ENCODE assay signal across 1 cellular context in genomic region chr5:176541338-176542134, GRCh38.
TF ChIP-seq lines count a peak whose summit lies in the region.

No MANE protein-coding gene starts in this region.

TF ChIP-seq in HepG2, 621 proteins besides CTCF, POLR2A, EP300 and RAD21 (continued from another document and continues in another):
- TF ChIP-seq STAT5B (CRISPR knock-in tag; IDR thresholded peaks at IDR 0.05): no peak
- peak; percentile 67 for TF ChIP-seq SAP130 (CRISPR knock-in tag; IDR thresholded peaks at IDR 0.05; ENCODE audit: low read depth)
- no peak for TF ChIP-seq CHCHD3 (CRISPR knock-in tag; IDR thresholded peaks at IDR 0.05)
- no peak for TF ChIP-seq ZC3H4 (CRISPR knock-in tag; IDR thresholded peaks at IDR 0.05; ENCODE audit: borderline replicate concordance)
- TF ChIP-seq NR2F2 (IDR thresholded peaks at IDR 0.05; ENCODE audit: borderline replicate concordance, low read depth): no peak
- no peak for TF ChIP-seq MIER3 (CRISPR knock-in tag; IDR thresholded peaks at IDR 0.05; ENCODE audit: borderline replicate concordance)
- TF ChIP-seq NR1H2 (CRISPR knock-in tag; IDR thresholded peaks at IDR 0.05; ENCODE audit: borderline replicate concordance, low read depth): no peak
- TF ChIP-seq CCAR2 (optimal IDR thresholded peaks at IDR 0.05; ENCODE audit: low read depth, low read length): no peak
- no peak for TF ChIP-seq ZNF564 (CRISPR knock-in tag; IDR thresholded peaks at IDR 0.05)
- TF ChIP-seq NFRKB (IDR thresholded peaks at IDR 0.05): no peak
- no peak for TF ChIP-seq CSRNP1 (CRISPR knock-in tag; IDR thresholded peaks at IDR 0.05)
- TF ChIP-seq TAF15 (IDR thresholded peaks at IDR 0.05; ENCODE audit: low read depth, low read length, poor library complexity, severe bottlenecking): no peak
- TF ChIP-seq ZNF790 (CRISPR knock-in tag; IDR thresholded peaks at IDR 0.05; ENCODE audit: borderline replicate concordance): no peak
- TF ChIP-seq ZNF484 (CRISPR knock-in tag; IDR thresholded peaks at IDR 0.05; ENCODE audit: borderline replicate concordance, low read depth): no peak
- TF ChIP-seq ZBTB26 (CRISPR knock-in tag; IDR thresholded peaks at IDR 0.05; ENCODE audit: borderline replicate concordance): no peak; the same call in 1 of the 2 replicates
- no peak for TF ChIP-seq POGZ (CRISPR knock-in tag; IDR thresholded peaks at IDR 0.05)
- no peak for TF ChIP-seq ZNF124 (CRISPR knock-in tag; IDR thresholded peaks at IDR 0.05)
- peak; percentile 27; the same call in 1 of the 2 replicates for TF ChIP-seq YEATS4 (CRISPR knock-in tag; IDR thresholded peaks at IDR 0.05; ENCODE audit: borderline replicate concordance)
- no peak for TF ChIP-seq YY1 (IDR thresholded peaks at IDR 0.05; ENCODE audit: insufficient read depth, insufficient replicate concordance, low read depth, low read length)
- no peak for TF ChIP-seq ZNF713 (CRISPR knock-in tag; IDR thresholded peaks at IDR 0.05)
- no peak for TF ChIP-seq PBX2 (CRISPR knock-in tag; IDR thresholded peaks at IDR 0.05)
- 0 out of 2 replicates have a peak, but pooled peaks have one; percentile 43 for TF ChIP-seq ELF3 (CRISPR knock-in tag; IDR thresholded peaks at IDR 0.05)
- no peak for TF ChIP-seq RBM39 (IDR thresholded peaks at IDR 0.05; ENCODE audit: low read depth, low read length, poor library complexity, severe bottlenecking)
- TF ChIP-seq FOXK1 (CRISPR knock-in tag; IDR thresholded peaks at IDR 0.05; ENCODE audit: borderline replicate concordance, low read depth): 0 out of 2 replicates have a peak, but pooled peaks have one; percentile 12
- no peak for TF ChIP-seq BCL3 (CRISPR knock-in tag; IDR thresholded peaks at IDR 0.05)
- peak; percentile 60; the same call in 1 of the 2 replicates for TF ChIP-seq SP5 (CRISPR knock-in tag; IDR thresholded peaks at IDR 0.05; ENCODE audit: borderline replicate concordance, low read depth)
- no peak for TF ChIP-seq ZNF17 (CRISPR knock-in tag; IDR thresholded peaks at IDR 0.05)
- TF ChIP-seq ZNF781 (CRISPR knock-in tag; IDR thresholded peaks at IDR 0.05; ENCODE audit: borderline replicate concordance, not compliant biosample characterization): no peak
- TF ChIP-seq ZNF839 (CRISPR knock-in tag; IDR thresholded peaks at IDR 0.05; ENCODE audit: borderline replicate concordance): no peak
- no peak for TF ChIP-seq MTF2 (CRISPR knock-in tag; IDR thresholded peaks at IDR 0.05; ENCODE audit: borderline replicate concordance)
- TF ChIP-seq XBP1 (CRISPR knock-in tag; IDR thresholded peaks at IDR 0.05): no peak
- no peak for TF ChIP-seq THAP7 (CRISPR knock-in tag; IDR thresholded peaks at IDR 0.05)
- no peak for TF ChIP-seq GLMP (CRISPR knock-in tag; IDR thresholded peaks at IDR 0.05; ENCODE audit: borderline replicate concordance)
- no peak for TF ChIP-seq RELA (CRISPR knock-in tag; IDR thresholded peaks at IDR 0.05)
- TF ChIP-seq HOXA3 (CRISPR knock-in tag; IDR thresholded peaks at IDR 0.05): 0 out of 2 replicates have a peak, but pooled peaks have one; percentile 26
- TF ChIP-seq HDAC1 (CRISPR knock-in tag; IDR thresholded peaks at IDR 0.05): no peak
- TF ChIP-seq TBL1XR1 (IDR thresholded peaks at IDR 0.05; ENCODE audit: borderline replicate concordance, low read length, partially characterized antibody): no peak
- TF ChIP-seq YEATS2 (CRISPR knock-in tag; IDR thresholded peaks at IDR 0.05; ENCODE audit: borderline replicate concordance): no peak
- no peak for TF ChIP-seq THAP8 (CRISPR knock-in tag; IDR thresholded peaks at IDR 0.05; ENCODE audit: borderline replicate concordance)
- TF ChIP-seq ZNF672 (CRISPR knock-in tag; IDR thresholded peaks at IDR 0.05): no peak
- no peak for TF ChIP-seq CENPBD1 (CRISPR knock-in tag; IDR thresholded peaks at IDR 0.05; ENCODE audit: borderline replicate concordance, low read depth)
- no peak for TF ChIP-seq STAT6 (CRISPR knock-in tag; IDR thresholded peaks at IDR 0.05; ENCODE audit: borderline replicate concordance)
- no peak for TF ChIP-seq PCBP1 (IDR thresholded peaks at IDR 0.05; ENCODE audit: borderline replicate concordance, low read depth, low read length)
- no peak for TF ChIP-seq ZBTB21 (CRISPR knock-in tag; IDR thresholded peaks at IDR 0.05)
- TF ChIP-seq ATF7 (IDR thresholded peaks at IDR 0.05): no peak
- TF ChIP-seq ATF7 (CRISPR knock-in tag; IDR thresholded peaks at IDR 0.05): no peak
- no peak for TF ChIP-seq ZNF280B (CRISPR knock-in tag; IDR thresholded peaks at IDR 0.05; ENCODE audit: borderline replicate concordance)
- TF ChIP-seq ZNF577 (CRISPR knock-in tag; IDR thresholded peaks at IDR 0.05; ENCODE audit: borderline replicate concordance, low read depth): no peak
- TF ChIP-seq ZNF597 (CRISPR knock-in tag; IDR thresholded peaks at IDR 0.05): no peak
- TF ChIP-seq ZNF598 (CRISPR knock-in tag; IDR thresholded peaks at IDR 0.05; ENCODE audit: borderline replicate concordance): no peak
- TF ChIP-seq MXD1 (CRISPR knock-in tag; IDR thresholded peaks at IDR 0.05): no peak
- TF ChIP-seq ZBTB34 (CRISPR knock-in tag; IDR thresholded peaks at IDR 0.05): no peak
- TF ChIP-seq NR0B2 (CRISPR knock-in tag; IDR thresholded peaks at IDR 0.05): no peak
